ENCODE assay signal across 8 cellular contexts in genomic region chr1:205588691-205589445, GRCh38. TPM values are rescaled to one million over a fixed set of nuclear protein-coding genes. Genes with fewer than 3 reads are reported as not detected.
DNase-seq lines count a peak whose midpoint lies in the region; ATAC-seq, FAIRE-seq and TF ChIP-seq lines count a peak whose summit lies in the region.

No MANE protein-coding gene starts in this region.

- DNase-seq in activated CD4-positive, alpha-beta memory T cell treated with anti-CD3 and anti-CD28 coated beads for 36 hours = peak; percentile 60
- DNase-seq in activated CD4-positive, alpha-beta memory T cell treated with anti-CD3 and anti-CD28 coated beads, Interleukin-2, amount 10 ng/mL, durations not matched to agents 7 days and 5 days = no peak
- DNase-seq in Kasumi-1 (lab: John Stamatoyannopoulos, UW) (peak; percentile 64 to 83), astrocyte of the hippocampus (ENCODE audit: low read depth, low spot score) (peak; percentile 69), RCC 7860 (ENCODE audit: low spot score) (no peak)

- CTCF ChIA-PET in activated CD4-positive, alpha-beta memory T cell treated with anti-CD3 and anti-CD28 coated beads for 36 hours (lab: Charles Lee) = interaction anchor here (0.6 to 10.8 kb wide), 7 partner anchors 27 to 122 kb away, joined by 3 to 631 read pairs (median 4); partner anchors contain the start of gene ELK4
- CTCF ChIA-PET in activated CD4-positive, alpha-beta memory T cell treated with anti-CD3 and anti-CD28 coated beads, Interleukin-2, amount 10 ng/mL, durations not matched to agents 7 days and 5 days (lab: Charles Lee) = interaction anchor here (0.7 to 9.4 kb wide), 7 partner anchors 17 to 541 kb away, joined by 3 to 366 read pairs (median 3); partner anchors contain the start of gene ELK4

- no peak for ATAC-seq in HG02759 (IDR thresholded peaks at IDR 0.05; ENCODE audit: unreplicated experiment)
- ATAC-seq in HG03354 (IDR thresholded peaks at IDR 0.05; ENCODE audit: poor library complexity, severe bottlenecking, unreplicated experiment) = no peak

- no peaks in the 10 kb centered on the region for H3K36me3 Mint-ChIP-seq in activated CD4-positive, alpha-beta memory T cell treated with anti-CD3 and anti-CD28 coated beads for 36 hours
- H3K36me3 Mint-ChIP-seq in activated CD4-positive, alpha-beta memory T cell treated with anti-CD3 and anti-CD28 coated beads, Interleukin-2, amount 10 ng/mL, durations not matched to agents 7 days and 5 days (ENCODE audit: low read depth) = no peaks in the 10 kb centered on the region
- no peaks in the 10 kb centered on the region for H3K36me3 Mint-ChIP-seq in nephron (ENCODE audit: low read depth)

- peak in 1 of 3 experiments; percentile 29 for TF ChIP-seq CTCF in nephron (IDR thresholded peaks at IDR 0.05; ENCODE audit: unreplicated experiment in 3 of 3)

- no peak overlapping the region for H3K4me3 Mint-ChIP-seq in activated CD4-positive, alpha-beta memory T cell treated with anti-CD3 and anti-CD28 coated beads for 36 hours
- H3K4me3 Mint-ChIP-seq in activated CD4-positive, alpha-beta memory T cell treated with anti-CD3 and anti-CD28 coated beads, Interleukin-2, amount 10 ng/mL, durations not matched to agents 7 days and 5 days = no peak overlapping the region
- no peak overlapping the region for H3K4me3 Mint-ChIP-seq in nephron

- H3K27me3 Mint-ChIP-seq in activated CD4-positive, alpha-beta memory T cell treated with anti-CD3 and anti-CD28 coated beads for 36 hours = no peaks in the 10 kb centered on the region
- H3K27me3 Mint-ChIP-seq in activated CD4-positive, alpha-beta memory T cell treated with anti-CD3 and anti-CD28 coated beads, Interleukin-2, amount 10 ng/mL, durations not matched to agents 7 days and 5 days = no peaks in the 10 kb centered on the region
- H3K27me3 Mint-ChIP-seq in nephron (ENCODE audit: low read depth) = peaks cover 2% of the 10 kb centered on the region

- POLR2A ChIA-PET in activated CD4-positive, alpha-beta memory T cell treated with anti-CD3 and anti-CD28 coated beads for 36 hours (lab: Charles Lee) = interaction anchor here (1.0 kb wide), 1 partner anchor 43 kb away, joined by 6 read pairs; the partner anchor contains the start of gene ELK4
- POLR2A ChIA-PET in activated CD4-positive, alpha-beta memory T cell treated with anti-CD3 and anti-CD28 coated beads, Interleukin-2, amount 10 ng/mL, durations not matched to agents 7 days and 5 days (lab: Charles Lee) = interaction anchor here (1.4 kb wide), 1 partner anchor 43 kb away, joined by 6 read pairs; the partner anchor contains the start of gene ELK4

- no peak for FAIRE-seq in RCC 7860 (lab: Jason Lieb, UNC)

- peaks cover 16% of the 10 kb centered on the region for H3K4me1 Mint-ChIP-seq in activated CD4-positive, alpha-beta memory T cell treated with anti-CD3 and anti-CD28 coated beads for 36 hours (ENCODE audit: low read depth)
- H3K4me1 Mint-ChIP-seq in activated CD4-positive, alpha-beta memory T cell treated with anti-CD3 and anti-CD28 coated beads, Interleukin-2, amount 10 ng/mL, durations not matched to agents 7 days and 5 days = peaks cover 26% of the 10 kb centered on the region
- H3K4me1 Mint-ChIP-seq in nephron = peaks cover 8% of the 10 kb centered on the region

- H3K9me3 Mint-ChIP-seq in activated CD4-positive, alpha-beta memory T cell treated with anti-CD3 and anti-CD28 coated beads for 36 hours = no peaks in the 10 kb centered on the region
- no peaks in the 10 kb centered on the region for H3K9me3 Mint-ChIP-seq in activated CD4-positive, alpha-beta memory T cell treated with anti-CD3 and anti-CD28 coated beads, Interleukin-2, amount 10 ng/mL, durations not matched to agents 7 days and 5 days
- no peaks in the 10 kb centered on the region for H3K9me3 Mint-ChIP-seq in nephron

- no peak overlapping the region for H3K27ac Mint-ChIP-seq in activated CD4-positive, alpha-beta memory T cell treated with anti-CD3 and anti-CD28 coated beads for 36 hours
- no peak overlapping the region for H3K27ac Mint-ChIP-seq in activated CD4-positive, alpha-beta memory T cell treated with anti-CD3 and anti-CD28 coated beads, Interleukin-2, amount 10 ng/mL, durations not matched to agents 7 days and 5 days
- H3K27ac Mint-ChIP-seq in nephron = peak overlapping the region; percentile 2 to 56 (median 12)

- intact Hi-C loops in activated CD4-positive, alpha-beta memory T cell treated with anti-CD3 and anti-CD28 coated beads for 36 hours (cut with micrococcal nuclease) = no loop called here

RNA-seq across cellular contexts. Expression of gene ELK4, which starts 42.9 kb away (rescaled TPM):
- total RNA-seq in activated CD4-positive, alpha-beta memory T cell treated with anti-CD3 and anti-CD28 coated beads for 36 hours = 10 to 100 TPM; 60.7 to 65.8 TPM
- 10 to 100 TPM; 80.6 to 83.0 TPM for total RNA-seq in activated CD4-positive, alpha-beta memory T cell treated with anti-CD3 and anti-CD28 coated beads, Interleukin-2, amount 10 ng/mL, durations not matched to agents 7 days and 5 days

Comparison
In these comparisons a context has a peak if more than half of its experiments do, and no peak if none do; other contexts are left out.
1. DNase-seq: peak in activated CD4-positive, alpha-beta memory T cell treated with anti-CD3 and anti-CD28 coated beads for 36 hours (single experiment), Kasumi-1 (2 of 2) and astrocyte of the hippocampus (single experiment); none in activated CD4-positive, alpha-beta memory T cell treated with anti-CD3 and anti-CD28 coated beads, Interleukin-2, amount 10 ng/mL, durations not matched to agents 7 days and 5 days (single experiment) and RCC 7860 (single experiment).
2. H3K27ac Mint-ChIP-seq: peak in nephron (3 of 3); none in activated CD4-positive, alpha-beta memory T cell treated with anti-CD3 and anti-CD28 coated beads for 36 hours (single experiment) and activated CD4-positive, alpha-beta memory T cell treated with anti-CD3 and anti-CD28 coated beads, Interleukin-2, amount 10 ng/mL, durations not matched to agents 7 days and 5 days (single experiment).